ENCODE assay signal across 8 cellular contexts in the genomic region with DNA sequence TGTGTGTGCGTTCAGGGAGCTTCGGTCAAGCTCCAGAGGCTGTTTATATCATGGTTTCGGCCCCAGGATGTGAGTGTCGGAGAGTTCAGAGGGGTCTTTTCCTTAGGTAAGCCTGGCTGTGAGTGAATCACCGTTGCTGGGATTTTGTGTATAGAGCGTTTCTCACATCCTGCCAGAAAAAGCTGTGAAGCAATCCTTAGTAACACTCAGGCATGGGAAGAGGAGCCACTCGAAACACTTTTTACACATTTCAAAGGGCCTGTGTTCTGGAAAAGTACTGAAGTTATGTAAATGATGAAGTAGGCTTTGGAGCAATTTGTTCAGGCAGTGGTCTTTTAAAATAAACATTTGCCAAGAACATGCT.
DNase-seq lines count a peak whose midpoint lies in the region; ATAC-seq and TF ChIP-seq lines count a peak whose summit lies in the region.

No MANE protein-coding gene starts in this region.

- no peaks in the 10 kb centered on the region for H3K36me3 ChIP-seq in mucosa of rectum (ENCODE audit: control insufficient read depth in 2 of 2, insufficient read depth in 2 of 2, low read length in 2 of 2)

- DNase-seq in CD1c-positive myeloid dendritic cell (ENCODE audit: extremely low spot score) (peak; percentile 67), MV-4-11 (lab: John Stamatoyannopoulos, UW) (peak; percentile 7), choroid plexus epithelial cell (ENCODE audit: low read depth) (peak; percentile 92), germinal center (ENCODE audit: low spot score) (no peak), COLO829 (ENCODE audit: low spot score) (no peak)
- no peak for DNase-seq in stimulated activated CD4-positive, alpha-beta T cell treated with anti-CD3 and anti-CD28 coated beads, Interleukin-1b, Interleukin-23, amount 100 ng/mL, for 48 hours

- TF ChIP-seq CTCF in choroid plexus epithelial cell (conservative IDR thresholded peaks at IDR 0.05; ENCODE audit: low read depth, low read length) = no peak

- H3K27me3 ChIP-seq in mucosa of rectum (ENCODE audit: control insufficient read depth in 2 of 2, insufficient read depth in 2 of 2, low read length in 2 of 2) = no peaks in the 10 kb centered on the region

- H3K9me3 ChIP-seq in mucosa of rectum (ENCODE audit: control insufficient read depth in 2 of 2, low read length in 2 of 2) = no peaks in the 10 kb centered on the region

- no peak for ATAC-seq in HG03469 (IDR thresholded peaks at IDR 0.05; ENCODE audit: unreplicated experiment)

- H3K4me3 ChIP-seq in choroid plexus epithelial cell (ENCODE audit: low read depth, low read length) (peak overlapping the region; percentile 91), mucosa of rectum (ENCODE audit: low read length in 2 of 2) (peak overlapping the region; percentile 81 to 93)

- peak overlapping the region; percentile 73 to 75 for H3K27ac ChIP-seq in mucosa of rectum (ENCODE audit: low read depth in 2 of 2, low read length in 2 of 2)

- H3K4me1 ChIP-seq in mucosa of rectum (ENCODE audit: control insufficient read depth in 2 of 2, insufficient read depth in 2 of 2, low read length in 2 of 2) = peaks cover 21 to 22% of the 10 kb centered on the region in 2 donors

- peak overlapping the region; percentile 80 to 91 for H3K9ac ChIP-seq in mucosa of rectum (ENCODE audit: low read depth in 1 of 2, low read length in 2 of 2)

Comparison
In these comparisons a context has a peak if more than half of its experiments do, and no peak if none do; other contexts are left out.
1. DNase-seq: peak in CD1c-positive myeloid dendritic cell (single experiment), MV-4-11 (single experiment) and choroid plexus epithelial cell (single experiment); none in stimulated activated CD4-positive, alpha-beta T cell treated with anti-CD3 and anti-CD28 coated beads, Interleukin-1b, Interleukin-23, amount 100 ng/mL, for 48 hours (single experiment), germinal center (single experiment) and COLO829 (single experiment).